36 cellular contexts compared by ENCODE assay signal in genomic region chr12:28555729-28556128, GRCh38.
"Had no signal": no experiment of that assay in that cellular context is flagged by ENCODE, and none has a peak within 500 bp of the region (broad histone marks: within the 10 kb centered on the region; RNA-seq: fewer than 3 reads in every experiment).

No MANE protein-coding gene starts in this region.

- H3K27me3 ChIP-seq: adrenal gland, body of pancreas, dorsolateral prefrontal cortex, foreskin keratinocyte, gastrocnemius medialis had no signal

- H3K36me3 ChIP-seq: adrenal gland, gastrocnemius medialis, WERI-Rb-1 had no signal

- H3K27ac Mint-ChIP-seq: activated B cell treated with CpG ODN at 0.5 μM for 24 hours; activated CD4-positive, alpha-beta memory T cell treated with anti-CD3 and anti-CD28 coated beads for 36 hours; activated CD4-positive, alpha-beta T cell treated with anti-CD3 and anti-CD28 coated beads, Interleukin-2, amount 10 ng/mL, durations not matched to agents 24 days and 14 days; activated CD8-positive, alpha-beta memory T cell treated with anti-CD3 and anti-CD28 coated beads, Interleukin-2, amount 10 ng/mL, durations not matched to agents 7 days and 5 days; activated CD8-positive, alpha-beta T cell treated with anti-CD3 and anti-CD28 coated beads, Interleukin-2, amount 10 ng/mL, durations not matched to agents 7 days and 5 days; activated naive CD4-positive, alpha-beta T cell treated with anti-CD3 and anti-CD28 coated beads for 36 hours; activated naive CD4-positive, alpha-beta T cell treated with anti-CD3 and anti-CD28 coated beads, Interleukin-2, amount 50 U/mL, for 24 hours; activated naive CD8-positive, alpha-beta T cell treated with anti-CD3 and anti-CD28 coated beads for 36 hours; activated naive CD8-positive, alpha-beta T cell treated with anti-CD3 and anti-CD28 coated beads, Interleukin-2, amount 50 U/mL, for 24 hours; activated T-helper 1 cell treated with anti-CD3 and anti-CD28 coated beads, Interleukin-12 subunit alpha, Interleukin-12 subunit beta, Interleukin-2, Interleukin-4 antibody, amounts not matched to agents 30 ng/mL and 10 ng/mL and 1 ng/mL, durations not matched to agents 14 hours and 24 hours and 36 hours; activated T-helper 2 cell treated with anti-CD3 and anti-CD28 coated beads, Interferon-gamma antibody, Interleukin-2, Interleukin-4, amounts not matched to agents 10 μg/mL and 5 μg/mL and 100 μg/mL, durations not matched to agents 14 hours and 24 hours and 36 hours; dendritic cell treated with granulocyte-macrophage colony-stimulating factor and Interleukin-4, amounts not matched to agents 40 ng/mL and 50 ng/mL, for 4 days; endodermal cell; T-helper 17 cell; T-helper 2 cell treated with Interferon-gamma antibody and Interleukin-4, amounts not matched to agents 5 μg/mL and 100 μg/mL, for 36 hours had no signal

- H3K9me3 ChIP-seq: adrenal gland, body of pancreas, gastrocnemius medialis had no signal

- H3K9me3 Mint-ChIP-seq: activated B cell treated with CpG ODN at 0.5 μM for 24 hours; activated CD4-positive, alpha-beta T cell treated with anti-CD3 and anti-CD28 coated beads, Interleukin-2, amount 10 ng/mL, durations not matched to agents 24 days and 14 days; activated naive CD4-positive, alpha-beta T cell treated with anti-CD3 and anti-CD28 coated beads for 36 hours; activated naive CD4-positive, alpha-beta T cell treated with anti-CD3 and anti-CD28 coated beads, Interleukin-2, amount 50 U/mL, for 24 hours; activated naive CD8-positive, alpha-beta T cell treated with anti-CD3 and anti-CD28 coated beads for 36 hours; activated naive CD8-positive, alpha-beta T cell treated with anti-CD3 and anti-CD28 coated beads, Interleukin-2, amount 50 U/mL, for 24 hours; activated T-helper 1 cell treated with anti-CD3 and anti-CD28 coated beads, Interleukin-12 subunit alpha, Interleukin-12 subunit beta, Interleukin-2, Interleukin-4 antibody, amounts not matched to agents 30 ng/mL and 10 ng/mL and 1 ng/mL, durations not matched to agents 14 hours and 24 hours and 36 hours; activated T-helper 2 cell treated with anti-CD3 and anti-CD28 coated beads, Interferon-gamma antibody, Interleukin-2, Interleukin-4, amounts not matched to agents 10 μg/mL and 5 μg/mL and 100 μg/mL, durations not matched to agents 14 hours and 24 hours and 36 hours; dendritic cell treated with granulocyte-macrophage colony-stimulating factor and Interleukin-4, amounts not matched to agents 40 ng/mL and 50 ng/mL, for 4 days; endodermal cell; T-helper 2 cell treated with Interferon-gamma antibody and Interleukin-4, amounts not matched to agents 5 μg/mL and 100 μg/mL, for 36 hours had no signal

- H3K27me3 Mint-ChIP-seq: activated B cell treated with CpG ODN at 0.5 μM for 24 hours; activated CD4-positive, alpha-beta memory T cell treated with anti-CD3 and anti-CD28 coated beads for 36 hours; activated CD4-positive, alpha-beta T cell treated with anti-CD3 and anti-CD28 coated beads, Interleukin-2, amount 10 ng/mL, durations not matched to agents 24 days and 14 days; activated CD8-positive, alpha-beta memory T cell treated with anti-CD3 and anti-CD28 coated beads, Interleukin-2, amount 10 ng/mL, durations not matched to agents 7 days and 5 days; activated naive CD4-positive, alpha-beta T cell treated with anti-CD3 and anti-CD28 coated beads, Interleukin-2, amount 50 U/mL, for 24 hours; activated naive CD8-positive, alpha-beta T cell treated with anti-CD3 and anti-CD28 coated beads for 36 hours; activated naive CD8-positive, alpha-beta T cell treated with anti-CD3 and anti-CD28 coated beads, Interleukin-2, amount 50 U/mL, for 24 hours; dendritic cell treated with granulocyte-macrophage colony-stimulating factor and Interleukin-4, amounts not matched to agents 40 ng/mL and 50 ng/mL, for 4 days; T-helper 17 cell had no signal

- H3K27ac ChIP-seq: adrenal gland, body of pancreas, coronary artery, dorsolateral prefrontal cortex, foreskin keratinocyte, gastrocnemius medialis, WERI-Rb-1 had no signal

- DNase-seq: activated B cell treated with CpG ODN at 0.5 μM for 24 hours; activated CD4-positive, alpha-beta memory T cell treated with anti-CD3 and anti-CD28 coated beads for 36 hours; activated CD4-positive, alpha-beta T cell treated with anti-CD3 and anti-CD28 coated beads, Interleukin-2, amount 10 ng/mL, durations not matched to agents 24 days and 14 days; activated CD8-positive, alpha-beta memory T cell treated with anti-CD3 and anti-CD28 coated beads, Interleukin-2, amount 10 ng/mL, durations not matched to agents 7 days and 5 days; activated CD8-positive, alpha-beta memory T cell treated with anti-CD3 and anti-CD28 coated beads, Interleukin-2, amount 50 U/mL, for 4 hours; activated CD8-positive, alpha-beta T cell treated with anti-CD3 and anti-CD28 coated beads, Interleukin-2, amount 10 ng/mL, durations not matched to agents 7 days and 5 days; activated effector memory CD4-positive, alpha-beta T cell treated with anti-CD3 and anti-CD28 coated beads, Interleukin-2, amount 50 U/mL, for 16 hours; activated naive CD4-positive, alpha-beta T cell treated with anti-CD3 and anti-CD28 coated beads for 36 hours; activated naive CD8-positive, alpha-beta T cell treated with anti-CD3 and anti-CD28 coated beads for 36 hours; activated naive CD8-positive, alpha-beta T cell treated with anti-CD3 and anti-CD28 coated beads, Interleukin-2, amount 50 U/mL, for 24 hours; activated T-cell treated with anti-CD3 and anti-CD28 coated beads, Interleukin-2, amount 50 U/mL, for 1 hour; activated T-cell treated with anti-CD3 and anti-CD28 coated beads, Interleukin-2, amount 50 U/mL, for 48 hours; adrenal gland; amygdala; aorta; body of pancreas; central memory CD4-positive, alpha-beta T cell; cerebellar nuclear complex; dorsolateral prefrontal cortex; effector memory CD4-positive, alpha-beta T cell; endodermal cell; foreskin keratinocyte; gastrocnemius medialis; T-helper 1 cell; T-helper 17 cell; T1000; WERI-Rb-1 had no signal

- H3K4me3 Mint-ChIP-seq: activated B cell treated with CpG ODN at 0.5 μM for 24 hours; activated CD4-positive, alpha-beta memory T cell treated with anti-CD3 and anti-CD28 coated beads for 36 hours; activated CD4-positive, alpha-beta T cell treated with anti-CD3 and anti-CD28 coated beads, Interleukin-2, amount 10 ng/mL, durations not matched to agents 24 days and 14 days; activated CD8-positive, alpha-beta memory T cell treated with anti-CD3 and anti-CD28 coated beads, Interleukin-2, amount 10 ng/mL, durations not matched to agents 7 days and 5 days; activated CD8-positive, alpha-beta T cell treated with anti-CD3 and anti-CD28 coated beads, Interleukin-2, amount 10 ng/mL, durations not matched to agents 7 days and 5 days; activated naive CD4-positive, alpha-beta T cell treated with anti-CD3 and anti-CD28 coated beads for 36 hours; activated naive CD4-positive, alpha-beta T cell treated with anti-CD3 and anti-CD28 coated beads, Interleukin-2, amount 50 U/mL, for 24 hours; activated naive CD8-positive, alpha-beta T cell treated with anti-CD3 and anti-CD28 coated beads for 36 hours; activated naive CD8-positive, alpha-beta T cell treated with anti-CD3 and anti-CD28 coated beads, Interleukin-2, amount 50 U/mL, for 24 hours; activated T-helper 1 cell treated with anti-CD3 and anti-CD28 coated beads, Interleukin-12 subunit alpha, Interleukin-12 subunit beta, Interleukin-2, Interleukin-4 antibody, amounts not matched to agents 30 ng/mL and 10 ng/mL and 1 ng/mL, durations not matched to agents 14 hours and 24 hours and 36 hours; dendritic cell treated with granulocyte-macrophage colony-stimulating factor and Interleukin-4, amounts not matched to agents 40 ng/mL and 50 ng/mL, for 4 days; endodermal cell; T-helper 17 cell; T-helper 2 cell treated with Interferon-gamma antibody and Interleukin-4, amounts not matched to agents 5 μg/mL and 100 μg/mL, for 36 hours had no signal

- H3K4me3 ChIP-seq: adrenal gland, body of pancreas, coronary artery, dorsolateral prefrontal cortex, gastrocnemius medialis had no signal

- H3K4me1 ChIP-seq: adrenal gland, body of pancreas, foreskin keratinocyte had no signal

- H3K4me1 Mint-ChIP-seq: activated B cell treated with CpG ODN at 0.5 μM for 24 hours had no signal

- ATAC-seq: activated CD4-positive, CD25-positive, alpha-beta regulatory T cell treated with anti-CD3 and anti-CD28 coated beads, Interleukin-2, amount 50 U/mL, for 24 hours; activated CD8-positive, alpha-beta memory T cell treated with anti-CD3 and anti-CD28 coated beads, Interleukin-2, amount 10 ng/mL, durations not matched to agents 7 days and 5 days; activated CD8-positive, alpha-beta T cell treated with anti-CD3 and anti-CD28 coated beads, Interleukin-2, amount 10 ng/mL, durations not matched to agents 7 days and 5 days; activated naive CD8-positive, alpha-beta T cell treated with anti-CD3 and anti-CD28 coated beads, Interleukin-2, amount 50 U/mL, for 24 hours; body of pancreas; esophagus mucosa; foreskin keratinocyte; gastrocnemius medialis; SK-N-SH treated with all-trans-retinoic acid at 6 μM for 48 hours; T-helper 17 cell had no signal
